In genomic region chr1:114510235-114511047, GRCh38 we compare ENCODE assay signal across 8 cellular contexts. TPM values are rescaled to one million over a fixed set of nuclear protein-coding genes. Genes with fewer than 3 reads are reported as not detected.
DNase-seq lines count a peak whose midpoint lies in the region; ATAC-seq and TF ChIP-seq lines count a peak whose summit lies in the region.

No MANE protein-coding gene starts in this region.

- H3K4me1 ChIP-seq in foreskin keratinocyte, result peaks cover 11% of the 10 kb centered on the region
- peaks cover 2 to 7% of the 10 kb centered on the region in 2 donors for H3K4me1 ChIP-seq in neuronal stem cell (ENCODE audit: control insufficient read depth in 2 of 2, insufficient read depth in 1 of 2, low read depth in 1 of 2, low read length in 2 of 2)

- peak overlapping the region; percentile 97 for H3K23ac ChIP-seq in neuronal stem cell (ENCODE audit: low read depth, low read length, poor library complexity)

- H3K18ac ChIP-seq in neuronal stem cell (ENCODE audit: low read length), result peak overlapping the region; percentile 99

- peak overlapping the region; percentile 100 for H3K9ac ChIP-seq in neuronal stem cell (ENCODE audit: low read depth, low read length, poor library complexity)

- DNase-seq in AG08395 (ENCODE audit: low spot score) (peak; percentile 77), NOMO-1 treated with dmso at 0.1 percent for 144 hours (lab: John Stamatoyannopoulos, UW; ENCODE audit: unreplicated experiment) (peak; percentile 60), foreskin keratinocyte (peak in 1 of 2 donors; percentile 54), neuronal stem cell (ENCODE audit: low spot score) (peak; percentile 6), ureter (ENCODE audit: low spot score) (peak; percentile 54)
- DNase-seq in activated T-cell treated with anti-CD3 and anti-CD28 coated beads, Interleukin-2, amount 50 U/mL, for 72 hours, result peak; percentile 38 to 55

- H3K9me3 Mint-ChIP-seq in activated T-cell treated with anti-CD3 and anti-CD28 coated beads, Interleukin-2, amount 50 U/mL, for 72 hours, result no peaks in the 10 kb centered on the region

- peaks cover 2 to 34% of the 10 kb centered on the region in 2 donors for H3K36me3 ChIP-seq in neuronal stem cell (replicated peaks in 1 of 2; ENCODE audit: control insufficient read depth in 2 of 2, insufficient read depth in 2 of 2, low read length in 2 of 2)

- peak overlapping the region; percentile 51 for H3K27ac ChIP-seq in foreskin keratinocyte
- H3K27ac ChIP-seq in neuronal stem cell (replicated peaks; ENCODE audit: low read length), result peak overlapping the region; percentile 77

- peaks cover 60% of the 10 kb centered on the region for H3K4me1 Mint-ChIP-seq in activated T-cell treated with anti-CD3 and anti-CD28 coated beads, Interleukin-2, amount 50 U/mL, for 72 hours (ENCODE audit: low read depth)

- peak overlapping the region; percentile 53 for H3K4ac ChIP-seq in neuronal stem cell (ENCODE audit: low read length)

- H4K8ac ChIP-seq in neuronal stem cell (ENCODE audit: low read depth, low read length), result no peak overlapping the region

- peak overlapping the region; percentile 92 to 100 for H3K4me3 ChIP-seq in neuronal stem cell (ENCODE audit: low read length in 2 of 2)

- peak overlapping the region; percentile 93 for H2BK12ac ChIP-seq in neuronal stem cell (ENCODE audit: low read length)

- H3K27me3 Mint-ChIP-seq in activated T-cell treated with anti-CD3 and anti-CD28 coated beads, Interleukin-2, amount 50 U/mL, for 72 hours (ENCODE audit: low read depth), result no peaks in the 10 kb centered on the region

- H2AFZ ChIP-seq in neuronal stem cell (ENCODE audit: low read length), result peak overlapping the region; percentile 96

- no CpG with 5 or more reads among the region's 75 CpGs for WGBS in neuronal stem cell (ENCODE audit: extremely low coverage in 2 of 2, insufficient read length in 2 of 2, insufficient replicate concordance in 1 of 2), 2 donors

- H3K27me3 ChIP-seq in foreskin keratinocyte (no peaks in the 10 kb centered on the region), neuronal stem cell (ENCODE audit: control insufficient read depth in 3 of 3, insufficient read depth in 3 of 3, low read depth in 1 of 3, low read length in 3 of 3) (peaks cover 0 to 2% (median 0%) of the 10 kb centered on the region in 3 experiments)

- ATAC-seq in GM18870 (IDR thresholded peaks at IDR 0.05; ENCODE audit: unreplicated experiment), result peak; percentile 32
- peak; percentile 47 for ATAC-seq in HG03095 (IDR thresholded peaks at IDR 0.05; ENCODE audit: unreplicated experiment)
- peak; percentile 69 to 70 for ATAC-seq in activated T-cell treated with anti-CD3 and anti-CD28 coated beads, Interleukin-2, amount 50 U/mL, for 72 hours (replicated peaks in 1 of 2)
- ATAC-seq in foreskin keratinocyte, result peak; percentile 77

- peak overlapping the region; percentile 98 for H2AK5ac ChIP-seq in neuronal stem cell (ENCODE audit: low read depth, low read length)

- H3K79me1 ChIP-seq in neuronal stem cell (ENCODE audit: low read depth, low read length), result peaks cover 7% of the 10 kb centered on the region

- H3K4me2 ChIP-seq in neuronal stem cell (ENCODE audit: insufficient read depth, low read length, poor library complexity, severe bottlenecking), result peak overlapping the region; percentile 51

- no peak overlapping the region for H2BK120ac ChIP-seq in neuronal stem cell (ENCODE audit: low read depth, low read length)

- peaks cover 5 to 14% of the 10 kb centered on the region in 2 donors for H3K36me3 Mint-ChIP-seq in activated T-cell treated with anti-CD3 and anti-CD28 coated beads, Interleukin-2, amount 50 U/mL, for 72 hours (ENCODE audit: insufficient read depth in 2 of 2)

- peak overlapping the region; percentile 92 for H3K14ac ChIP-seq in neuronal stem cell (ENCODE audit: low read length)

- H3K9me3 ChIP-seq in neuronal stem cell (replicated peaks in 1 of 2; ENCODE audit: control insufficient read depth in 2 of 2, insufficient read depth in 1 of 2, low read depth in 1 of 2, low read length in 2 of 2), result peaks cover 0 to 7% of the 10 kb centered on the region in 2 donors

- peak overlapping the region; percentile 94 for H4K91ac ChIP-seq in neuronal stem cell (ENCODE audit: low read depth, low read length, poor library complexity)

- peak overlapping the region; percentile 91 to 100 for H3K4me3 Mint-ChIP-seq in activated T-cell treated with anti-CD3 and anti-CD28 coated beads, Interleukin-2, amount 50 U/mL, for 72 hours

- no peak overlapping the region for H2BK15ac ChIP-seq in neuronal stem cell (ENCODE audit: low read length)

- peak overlapping the region; percentile 97 for H2BK5ac ChIP-seq in neuronal stem cell (ENCODE audit: low read length)

- no peak for TF ChIP-seq CTCF in foreskin keratinocyte (conservative IDR thresholded peaks at IDR 0.05)

- peak overlapping the region; percentile 80 for H3K27ac Mint-ChIP-seq in activated T-cell treated with anti-CD3 and anti-CD28 coated beads, Interleukin-2, amount 50 U/mL, for 72 hours

RNA-seq across cellular contexts. Expression of gene TRIM33, which starts 0.6 kb away (rescaled TPM):
- total RNA-seq in activated T-cell treated with anti-CD3 and anti-CD28 coated beads, Interleukin-2, amount 50 U/mL, for 72 hours, result 10 to 100 TPM; 34.1 to 42.4 TPM
- total RNA-seq in foreskin keratinocyte (24.8 and 25.7 TPM in 2 replicates), ureter (78.5 TPM)
- 8.3 and 8.4 TPM in 2 replicates for polyA plus RNA-seq in foreskin keratinocyte
- polyA plus RNA-seq in neuronal stem cell (2013, experiment 1 of 2), result 38.1 TPM
- polyA plus RNA-seq in neuronal stem cell (2013, experiment 2 of 2), result 42.1 TPM
